Comparison of ENCODE assay signal across 8 cellular contexts in the genomic region with DNA sequence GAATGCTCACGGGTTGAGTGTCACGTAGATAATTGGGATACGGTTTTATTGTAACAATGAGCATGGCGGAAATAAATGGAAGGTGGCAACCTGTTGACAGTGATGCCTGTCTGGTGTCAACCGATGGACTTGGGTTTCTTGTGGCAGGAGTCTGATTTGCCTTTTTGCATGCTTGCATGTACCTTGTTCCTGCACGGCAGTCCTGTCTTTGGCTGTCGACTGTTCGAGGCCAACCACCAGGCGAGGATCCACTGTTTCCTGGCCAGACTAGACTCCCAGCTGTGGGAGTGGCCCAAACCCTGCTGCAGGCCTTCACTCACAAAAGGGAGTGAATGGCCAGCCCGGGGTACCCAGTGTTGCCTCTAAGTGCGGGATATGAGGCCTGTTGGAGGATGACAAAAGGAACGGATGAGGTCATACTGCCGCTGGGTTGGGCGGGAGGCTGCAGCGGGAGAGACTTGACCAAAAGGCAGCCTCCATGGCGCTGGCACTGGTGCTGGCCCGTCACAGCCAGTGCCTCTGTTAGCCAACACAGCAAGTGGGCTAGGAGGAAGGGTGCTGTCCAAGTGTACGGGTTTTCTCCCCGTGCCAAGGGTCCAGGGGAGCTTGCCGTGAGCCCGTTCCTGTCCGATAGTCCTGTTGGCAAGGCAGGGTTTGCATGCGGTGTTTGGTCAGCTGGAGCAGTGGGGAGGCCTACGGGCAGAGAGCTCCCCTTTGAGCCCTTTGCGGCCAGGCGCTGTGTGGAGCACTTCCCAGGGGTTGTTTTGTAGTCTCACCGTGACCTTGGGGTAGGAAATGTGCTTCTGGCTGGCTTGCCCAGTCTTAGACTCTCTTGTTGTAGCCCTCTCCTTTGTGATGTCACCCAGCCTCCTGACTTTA. TPM values are rescaled to one million over a fixed set of nuclear protein-coding genes. Genes with fewer than 3 reads are reported as not detected.
DNase-seq lines count a peak whose midpoint lies in the region; ATAC-seq and TF ChIP-seq lines count a peak whose summit lies in the region.

No MANE protein-coding gene starts in this region.

- TF ChIP-seq CTCF in endodermal cell (conservative IDR thresholded peaks at IDR 0.05), result no peak
- no peak for TF ChIP-seq CTCF in mucosa of descending colon (IDR thresholded peaks at IDR 0.05)

- H3K27me3 ChIP-seq in endodermal cell (ENCODE audit: control insufficient read depth, insufficient read depth, low read length, poor library complexity, severe bottlenecking), result no peaks in the 10 kb centered on the region

- H3K36me3 ChIP-seq in endodermal cell (ENCODE audit: control insufficient read depth, insufficient read depth, low read length) (peaks cover 10% of the 10 kb centered on the region), mucosa of descending colon (ENCODE audit: low read depth) (no peaks in the 10 kb centered on the region), urinary bladder (ENCODE audit: insufficient read depth) (no peaks in the 10 kb centered on the region)

- H3K4me3 ChIP-seq in endodermal cell (ENCODE audit: low read length), result peak overlapping the region; percentile 95
- H3K4me3 ChIP-seq in mucosa of descending colon, result peak overlapping the region; percentile 70
- peak overlapping the region; percentile 83 for H3K4me3 ChIP-seq in urinary bladder (ENCODE audit: low read depth, low read length)

- DNase-seq in COLO829 (ENCODE audit: low spot score) (peak; percentile 28), HK-2 (ENCODE audit: unreplicated experiment) (peak; percentile 56), T-helper 17 cell (no peak), endodermal cell (peak; percentile 74), mucosa of descending colon (peak; percentile 44 to 66 (median 55))

- no peak for ATAC-seq in T-helper 17 cell
- peak; percentile 18 for ATAC-seq in mucosa of descending colon
- ATAC-seq in HG03354 (IDR thresholded peaks at IDR 0.05; ENCODE audit: poor library complexity, severe bottlenecking, unreplicated experiment), result no peak
- no peak for ATAC-seq in HG03342 (IDR thresholded peaks at IDR 0.05; ENCODE audit: unreplicated experiment)

- H3K4me3 Mint-ChIP-seq in T-helper 17 cell (peak overlapping the region; percentile 86), endodermal cell (peak overlapping the region; percentile 85)

- 14 to 20% methylated on average over 16 to 27 of the region's 27 CpGs for WGBS in endodermal cell (ENCODE audit: insufficient coverage in 1 of 2, insufficient read length in 1 of 2), 2 experiments
- WGBS in urinary bladder, result 9% methylated on average over 27 of the region's 27 CpGs

- H3K27me3 Mint-ChIP-seq in T-helper 17 cell (no peaks in the 10 kb centered on the region), endodermal cell (ENCODE audit: insufficient read depth) (no peaks in the 10 kb centered on the region)

- no peaks in the 10 kb centered on the region for H3K9me3 Mint-ChIP-seq in endodermal cell

- peak overlapping the region; percentile 90 for H3K27ac Mint-ChIP-seq in T-helper 17 cell
- H3K27ac Mint-ChIP-seq in endodermal cell, result peak overlapping the region; percentile 96

- H3K36me3 Mint-ChIP-seq in T-helper 17 cell (ENCODE audit: low read depth) (no peaks in the 10 kb centered on the region), endodermal cell (ENCODE audit: low read depth) (peaks cover 16% of the 10 kb centered on the region)

- H3K9me3 ChIP-seq in T-helper 17 cell (ENCODE audit: control insufficient read depth, low read length, poor library complexity, severe bottlenecking) (no peaks in the 10 kb centered on the region), endodermal cell (ENCODE audit: control insufficient read depth, low read length) (no peaks in the 10 kb centered on the region), mucosa of descending colon (no peaks in the 10 kb centered on the region)

- H3K27ac ChIP-seq in endodermal cell (ENCODE audit: low read depth, low read length), result peak overlapping the region; percentile 93
- H3K27ac ChIP-seq in urinary bladder (ENCODE audit: low read depth), result peak overlapping the region; percentile 82

- H3K9ac ChIP-seq in endodermal cell (ENCODE audit: extremely low read depth, low read length, poor library complexity, severe bottlenecking), result peak overlapping the region; percentile 90

- peaks cover 4% of the 10 kb centered on the region for H3K4me1 ChIP-seq in endodermal cell (ENCODE audit: control insufficient read depth, insufficient read depth, low read length)
- peaks cover 25% of the 10 kb centered on the region for H3K4me1 ChIP-seq in mucosa of descending colon (ENCODE audit: low read depth)
- peaks cover 2% of the 10 kb centered on the region for H3K4me1 ChIP-seq in urinary bladder (ENCODE audit: insufficient read depth)

- intact Hi-C loops in mucosa of descending colon (cut with DNase I, micrococcal nuclease), result no loop called here

- H3K4me1 Mint-ChIP-seq in T-helper 17 cell (peaks cover 36% of the 10 kb centered on the region), endodermal cell (peaks cover 39% of the 10 kb centered on the region)

RNA-seq across cellular contexts. Expression of gene DGCR8, which starts 1.0 kb away (rescaled TPM):
- total RNA-seq in T-helper 17 cell (10 to 100 TPM; 32.0 to 37.9 TPM), endodermal cell (10 to 100 TPM; 61.3 to 76.1 TPM), mucosa of descending colon (10 to 100 TPM; 39.0 to 48.8 (median 48.4) TPM), urinary bladder (24.8 TPM)
- polyA plus RNA-seq in endodermal cell (2013, experiment 1 of 2), result 43.6 TPM
- 34.4 TPM for polyA plus RNA-seq in endodermal cell (2013, experiment 2 of 2)
- polyA plus RNA-seq in urinary bladder, result 18.9 TPM

RNA-seq across cellular contexts. Expression of gene RANBP1, which starts 34.9 kb away (rescaled TPM):
- 10 to 100 TPM; 65.7 to 75.2 TPM for total RNA-seq in T-helper 17 cell
- 100 to 1,000 TPM; 320 to 415 TPM for total RNA-seq in endodermal cell
- 514 TPM for polyA plus RNA-seq in endodermal cell (2013, experiment 1 of 2)
- polyA plus RNA-seq in endodermal cell (2013, experiment 2 of 2), result 506 TPM
- total RNA-seq in mucosa of descending colon, result 100 to 1,000 TPM in 1 of 3 donors, 10 to 100 TPM in 2; 58.4 to 102 (median 66.0) TPM
- total RNA-seq in urinary bladder, result 97.2 TPM
- 91.8 TPM for polyA plus RNA-seq in urinary bladder

RNA-seq across cellular contexts. Expression of gene TRMT2A, which starts 36.0 kb away (rescaled TPM):
- 10 to 100 TPM; 77.1 to 85.5 TPM for total RNA-seq in T-helper 17 cell
- 10 to 100 TPM; 45.6 to 55.2 TPM for total RNA-seq in endodermal cell
- 44.3 TPM for polyA plus RNA-seq in endodermal cell (2013, experiment 1 of 2)
- polyA plus RNA-seq in endodermal cell (2013, experiment 2 of 2), result 33.8 TPM
- 10 to 100 TPM; 34.4 to 50.0 (median 37.6) TPM for total RNA-seq in mucosa of descending colon
- total RNA-seq in urinary bladder, result 23.3 TPM
- polyA plus RNA-seq in urinary bladder, result 37.9 TPM

RNA-seq across cellular contexts. Expression of gene ZDHHC8, which starts 50.6 kb away (rescaled TPM):
- total RNA-seq in T-helper 17 cell, result 10 to 100 TPM; 60.1 to 75.8 TPM
- 10 to 100 TPM; 82.2 to 82.3 TPM for total RNA-seq in endodermal cell
- 70.4 TPM for polyA plus RNA-seq in endodermal cell (2013, experiment 1 of 2)
- polyA plus RNA-seq in endodermal cell (2013, experiment 2 of 2), result 56.8 TPM
- total RNA-seq in mucosa of descending colon, result 10 to 100 TPM; 27.7 to 53.0 (median 42.2) TPM
- total RNA-seq in urinary bladder, result 3.5 TPM
- polyA plus RNA-seq in urinary bladder, result 38.8 TPM

Comparison
In these comparisons a context has a peak if more than half of its experiments do, and no peak if none do; other contexts are left out.
1. DNase-seq: peak in COLO829 (single experiment), HK-2 (single experiment), endodermal cell (single experiment) and mucosa of descending colon (3 of 3); none in T-helper 17 cell (0 of 3).
2. Peak in every context shown above with its lines, with median percentiles within 50 percentile points of each other: H3K4me3 ChIP-seq.